ENCODE assay signal across 9 cellular contexts in genomic region chr1:167012570-167012969, GRCh38. TPM values are rescaled to one million over a fixed set of nuclear protein-coding genes. Genes with fewer than 3 reads are reported as not detected.
"Had no signal": no experiment of that assay in that cellular context is flagged by ENCODE, and none has a peak within 500 bp of the region (broad histone marks: within the 10 kb centered on the region; RNA-seq: fewer than 3 reads in every experiment).

No MANE protein-coding gene starts in this region.

- DNase-seq: GDM1, GF-D8 had no signal

- FAIRE-seq: G401.6, GM12878, GM12891, GM12892, GM18507, GM19239 had no signal

- H3K4me3 ChIP-seq: GM12878 had no signal

- ATAC-seq: GM12878 had no signal

RNA-seq across cellular contexts. Expression of gene MAEL, which starts 23.5 kb away (rescaled TPM):
- total RNA-seq: G401 had no signal
